ENCODE assay signal across 12 cellular contexts in the genomic region with DNA sequence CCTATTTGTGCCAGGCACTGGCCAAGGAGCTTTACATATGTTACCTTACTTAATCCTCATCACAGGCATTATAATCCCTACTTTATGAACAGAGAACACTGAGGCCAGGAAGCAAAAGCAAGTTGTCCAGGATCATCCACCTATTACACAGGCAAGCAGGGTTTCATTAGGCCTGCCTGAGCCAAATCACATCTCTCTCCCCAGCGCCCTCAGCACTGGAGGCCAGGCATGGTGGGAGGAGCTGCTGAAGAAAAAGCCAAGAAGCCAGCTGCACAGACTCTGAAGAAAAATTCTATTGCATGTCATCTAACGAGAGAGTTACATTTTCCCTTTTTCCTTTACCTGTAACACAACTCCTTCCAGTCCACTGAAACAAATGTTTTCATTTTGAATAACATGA.
DNase-seq lines count a peak whose midpoint lies in the region; FAIRE-seq and TF ChIP-seq lines count a peak whose summit lies in the region.
"Had no signal": no experiment of that assay in that cellular context is flagged by ENCODE, and none has a peak within 500 bp of the region (broad histone marks: within the 10 kb centered on the region; RNA-seq: fewer than 3 reads in every experiment).

No MANE protein-coding gene starts in this region.

- no peaks in the 10 kb centered on the region for H4K20me1 ChIP-seq in keratinocyte (ENCODE audit: control insufficient read depth, extremely low read depth, insufficient read depth, low read length)

- no peak overlapping the region for H3K9ac ChIP-seq in keratinocyte (ENCODE audit: control insufficient read depth, extremely low read depth, insufficient read depth, low read length)

- H3K27ac ChIP-seq in keratinocyte (ENCODE audit: control insufficient read depth, insufficient read depth, low read length) (no peak overlapping the region), stomach (peak overlapping the region in 3 of 5 donors; percentile 21 to 57 (median 35))
- H3K27ac ChIP-seq: thyroid gland had no signal

- no peak overlapping the region for H3K4me3 ChIP-seq in keratinocyte (ENCODE audit: control insufficient read depth in 2 of 3, extremely low read depth in 1 of 3, insufficient read depth in 2 of 3, low read depth in 1 of 3, low read length in 3 of 3)
- no peak overlapping the region for H3K4me3 ChIP-seq in stomach
- H3K4me3 ChIP-seq: thyroid gland had no signal

- 44 to 71% (median 62%) methylated on average over 2 of the region's 2 CpGs for WGBS in stomach, 5 donors

- TF ChIP-seq EP300 in stomach (IDR thresholded peaks at IDR 0.05): no peak

- H3K4me2 ChIP-seq in keratinocyte (ENCODE audit: control insufficient read depth, extremely low read depth, insufficient read depth, low read depth, low read length): no peak overlapping the region

- H3K4me1 ChIP-seq in keratinocyte (ENCODE audit: control insufficient read depth, extremely low read depth, insufficient read depth, low read length) (peaks cover 7% of the 10 kb centered on the region), stomach (peaks cover 5 to 72% (median 37%) of the 10 kb centered on the region in 4 donors)

- FAIRE-seq in H54 (lab: Jason Lieb, UNC) (peak; percentile 57), keratinocyte (lab: Jason Lieb, UNC) (peak; percentile 53)

- intact Hi-C loops in stomach (cut with DNase I; ENCODE audit: low total_unique reads): no loop called here

- TF ChIP-seq POLR2A in H54 (IDR thresholded peaks at IDR 0.05; ENCODE audit: low read depth, low read length) (no peak), stomach (IDR thresholded peaks at IDR 0.05) (no peak)

- H3K36me3 ChIP-seq in keratinocyte (ENCODE audit: control insufficient read depth in 2 of 2, extremely low read depth in 1 of 2, insufficient read depth in 2 of 2, low read length in 2 of 2) (peaks cover 0 to 3% of the 10 kb centered on the region in 2 experiments), stomach (no peaks in the 10 kb centered on the region)
- H3K36me3 ChIP-seq: thyroid gland had no signal

- TF ChIP-seq CTCF in keratinocyte (optimal IDR thresholded peaks at IDR 0.05 in 1 of 3, IDR thresholded peaks at IDR 0.05 in 1 of 3, conservative IDR thresholded peaks at IDR 0.05 in 1 of 3; ENCODE audit: extremely low read depth in 1 of 3, insufficient read depth in 2 of 3, low read length in 3 of 3) (no peak), stomach (IDR thresholded peaks at IDR 0.05) (no peak)

- H3K9me1 ChIP-seq in keratinocyte (ENCODE audit: control insufficient read depth, extremely low read depth, insufficient read depth, low read length): no peaks in the 10 kb centered on the region

- in situ Hi-C loops in ACHN (cut with HindIII; ENCODE audit: low pct_ligation_motif_present, low pct_unique_long_range_greater_than_20kb, low sequenced_read_pairs): no loop called here

- dilution Hi-C loops in keratinocyte (cut with MboI; ENCODE audit: extremely low pct_ligation_motif_present, low sequenced_read_pairs): no loop called here

- H3K9me3 ChIP-seq in keratinocyte (ENCODE audit: control insufficient read depth, low read depth, low read length) (no peaks in the 10 kb centered on the region), stomach (no peaks in the 10 kb centered on the region)
- H3K9me3 ChIP-seq: thyroid gland had no signal

- DNase-seq in H54 (ENCODE audit: insufficient read length, low spot score): no peak
- DNase-seq in dermis blood vessel endothelial cell: peak; percentile 26
- DNase-seq in keratinocyte (ENCODE audit: low read depth, low spot score): no peak
- DNase-seq in stomach: no peak
- no peak for DNase-seq in ACHN
- DNase-seq in GM19238 (ENCODE audit: insufficient read length, low spot score): no peak
- DNase-seq in midbrain (lab: John Stamatoyannopoulos, UW): no peak
- no peak for DNase-seq in stimulated activated CD4-positive, alpha-beta T cell treated with anti-CD3 and anti-CD28 coated beads, Interleukin-4, amount 100 ng/mL, for 24 hours
- DNase-seq: activated CD4-positive, alpha-beta memory T cell treated with anti-CD3 and anti-CD28 coated beads for 36 hours; NCI-H1436; SW 1271 had no signal

- H3K27me3 ChIP-seq in keratinocyte (ENCODE audit: control insufficient read depth, extremely low read depth, insufficient read depth, low read length): no peaks in the 10 kb centered on the region
- no peaks in the 10 kb centered on the region for H3K27me3 ChIP-seq in stomach
- H3K27me3 ChIP-seq: thyroid gland had no signal

- peaks cover 94% of the 10 kb centered on the region for H3K79me2 ChIP-seq in keratinocyte (ENCODE audit: control insufficient read depth, insufficient read depth, low read length)

- H2AFZ ChIP-seq in keratinocyte (ENCODE audit: control insufficient read depth, low read length): no peak overlapping the region
